In genomic region chr5:54222336-54222735, GRCh38 we compare ENCODE assay signal across 27 cellular contexts.
"Had no signal": no experiment of that assay in that cellular context is flagged by ENCODE, and none has a peak within 500 bp of the region (broad histone marks: within the 10 kb centered on the region; RNA-seq: fewer than 3 reads in every experiment).

No MANE protein-coding gene starts in this region.

- DNase-seq: activated CD4-positive, alpha-beta memory T cell treated with anti-CD3 and anti-CD28 coated beads for 36 hours; activated CD4-positive, alpha-beta T cell treated with anti-CD3 and anti-CD28 coated beads, Interleukin-2, amount 10 ng/mL, durations not matched to agents 24 days and 14 days; activated CD4-positive, CD25-positive, alpha-beta regulatory T cell; activated CD8-positive, alpha-beta memory T cell treated with anti-CD3 and anti-CD28 coated beads, Interleukin-2, amount 50 U/mL, for 48 hours; activated gamma-delta T cell; activated naive CD4-positive, alpha-beta T cell treated with anti-CD3 and anti-CD28 coated beads, Interleukin-2, amount 10 ng/mL, durations not matched to agents 7 days and 5 days; activated naive CD8-positive, alpha-beta T cell treated with anti-CD3 and anti-CD28 coated beads, Interleukin-2, amount 10 ng/mL, durations not matched to agents 7 days and 5 days; activated T-cell treated with anti-CD3 and anti-CD28 coated beads, Interleukin-2, amount 50 U/mL, for 24 hours; cerebellar nuclear complex; colonic mucosa; effector CD8-positive, alpha-beta T cell; islet precursor cell; left ventricle myocardium inferior; naive B cell; nephron progenitor cell; right lobe of liver; stimulated activated CD4-positive, alpha-beta T cell treated with anti-CD3 and anti-CD28 coated beads, Interleukin-2, amount 100 ng/mL, for 48 hours; stimulated activated naive CD4-positive, alpha-beta T cell treated with Interleukin-2 at 50 U/mL for 16 hours; T-helper 1 cell; testis; upper lobe of left lung had no signal

- H3K27ac ChIP-seq: ascending aorta, cardiac muscle cell, colonic mucosa, gastroesophageal sphincter, hepatocyte, left ventricle myocardium inferior, neutrophil, right lobe of liver, testis, upper lobe of left lung had no signal

- H3K4me1 ChIP-seq: ascending aorta, colonic mucosa, right lobe of liver, testis had no signal

- H3K4me3 ChIP-seq: ascending aorta, cardiac muscle cell, colonic mucosa, gastroesophageal sphincter, hepatocyte, left ventricle myocardium inferior, lung, right lobe of liver, testis, upper lobe of left lung had no signal

- H3K36me3 ChIP-seq: ascending aorta, cardiac muscle cell, colonic mucosa, gastroesophageal sphincter, left ventricle myocardium inferior, neutrophil, right lobe of liver, upper lobe of left lung had no signal

- H3K9me3 ChIP-seq: ascending aorta, colonic mucosa, gastroesophageal sphincter, left ventricle myocardium inferior, neutrophil, right lobe of liver, testis, upper lobe of left lung had no signal

- H2AFZ ChIP-seq: hepatocyte had no signal

- H3K27me3 ChIP-seq: ascending aorta, cardiac muscle cell, colonic mucosa, gastroesophageal sphincter, hepatocyte, neutrophil, right lobe of liver, testis, upper lobe of left lung had no signal

- ATAC-seq: gastroesophageal sphincter, right lobe of liver had no signal
